In the genomic region with DNA sequence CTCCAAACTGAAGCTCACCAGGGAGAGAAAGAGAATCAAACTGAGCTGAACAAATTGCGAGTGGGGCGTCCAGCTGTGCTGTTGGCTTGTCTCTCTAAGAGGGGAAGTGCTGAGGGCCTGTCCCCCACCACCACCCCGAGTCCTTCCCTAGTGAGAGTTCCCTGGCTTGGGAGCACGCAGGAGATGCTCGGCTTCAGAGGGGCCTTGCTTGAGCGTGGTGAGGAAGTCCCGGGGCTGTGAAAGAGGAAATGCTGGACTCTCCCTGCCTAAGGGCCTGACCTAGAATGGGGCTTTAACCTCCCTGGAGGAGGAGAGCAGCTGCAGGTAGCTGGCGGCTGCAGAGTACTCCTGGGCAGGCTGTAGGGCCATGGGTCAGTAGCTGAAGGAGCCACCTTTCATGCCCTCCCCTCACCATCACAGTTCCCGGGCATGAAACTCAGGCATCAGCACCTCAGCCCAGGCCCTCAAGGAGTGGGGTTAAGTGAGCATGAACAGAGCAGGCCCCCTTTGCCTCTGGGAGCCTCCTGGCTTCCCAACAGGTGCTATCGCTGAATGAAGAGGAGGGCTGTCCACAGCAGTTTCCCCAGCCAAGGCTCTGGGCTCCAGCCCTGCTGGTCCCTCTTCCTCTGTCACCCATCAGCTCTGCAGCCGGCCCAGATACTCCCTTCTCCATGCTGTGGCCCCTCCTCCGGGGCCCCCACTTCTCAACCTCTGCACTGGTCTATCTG, we compare ENCODE assay signal across 9 cellular contexts.
A peak's percentile ranks its signal among the peaks of the same experiment; 100 is the strongest.
DNase-seq lines count a peak whose midpoint lies in the region; ATAC-seq and TF ChIP-seq lines count a peak whose summit lies in the region.
"Had no signal": no experiment of that assay in that cellular context is flagged by ENCODE, and none has a peak within 500 bp of the region (broad histone marks: within the 10 kb centered on the region; RNA-seq: fewer than 3 reads in every experiment).

No MANE protein-coding gene starts in this region.

- CTCF ChIA-PET in activated CD8-positive, alpha-beta memory T cell treated with anti-CD3 and anti-CD28 coated beads, Interleukin-2, amount 10 ng/mL, durations not matched to agents 7 days and 5 days (lab: Charles Lee) = no interaction called here

- H3K27me3 Mint-ChIP-seq in activated CD8-positive, alpha-beta memory T cell treated with anti-CD3 and anti-CD28 coated beads, Interleukin-2, amount 10 ng/mL, durations not matched to agents 7 days and 5 days = no peaks in the 10 kb centered on the region

- peak; percentile 79 for DNase-seq in NCI-H345 treated with DMSO at 0.1 percent for 48 hours (lab: John Stamatoyannopoulos, UW; ENCODE audit: unreplicated experiment)
- DNase-seq in colonic mucosa = no peak
- DNase-seq in substantia nigra (lab: John Stamatoyannopoulos, UW) = peak in 25 of 49 donors; percentile 16 to 57 (median 26)
- DNase-seq in activated CD8-positive, alpha-beta memory T cell treated with anti-CD3 and anti-CD28 coated beads, Interleukin-2, amount 10 ng/mL, durations not matched to agents 7 days and 5 days = no peak
- no peak for DNase-seq in cerebellar cortex (ENCODE audit: low spot score)
- DNase-seq in NCI-H2081 (lab: John Stamatoyannopoulos, UW) = no peak
- DNase-seq: NCI-H2029 treated with DMSO at 0.1 percent for 48 hours had no signal

- H3K27ac ChIP-seq in colonic mucosa (peak overlapping the region; percentile 71), mesodermal cell (ENCODE audit: low read depth, low read length, severe bottlenecking) (peak overlapping the region; percentile 85), substantia nigra (ENCODE audit: low read depth, low read length, poor library complexity, severe bottlenecking) (peak overlapping the region; percentile 40)

- intact Hi-C loops in colonic mucosa (cut with DNase I) = no loop called here

- no peak overlapping the region for H3K27ac Mint-ChIP-seq in activated CD8-positive, alpha-beta memory T cell treated with anti-CD3 and anti-CD28 coated beads, Interleukin-2, amount 10 ng/mL, durations not matched to agents 7 days and 5 days

- H3K4me1 Mint-ChIP-seq in activated CD8-positive, alpha-beta memory T cell treated with anti-CD3 and anti-CD28 coated beads, Interleukin-2, amount 10 ng/mL, durations not matched to agents 7 days and 5 days = no peaks in the 10 kb centered on the region

- H3K9me3 ChIP-seq in colonic mucosa (no peaks in the 10 kb centered on the region), mesodermal cell (ENCODE audit: control insufficient read depth, low read length) (peaks cover 18% of the 10 kb centered on the region)

- H3K9me3 Mint-ChIP-seq in activated CD8-positive, alpha-beta memory T cell treated with anti-CD3 and anti-CD28 coated beads, Interleukin-2, amount 10 ng/mL, durations not matched to agents 7 days and 5 days (ENCODE audit: low read depth) = peaks cover 2% of the 10 kb centered on the region

- H3K36me3 ChIP-seq in colonic mucosa (no peaks in the 10 kb centered on the region), mesodermal cell (ENCODE audit: control insufficient read depth, insufficient read depth, low read length) (no peaks in the 10 kb centered on the region)

- peaks cover 2% of the 10 kb centered on the region for H3K36me3 Mint-ChIP-seq in activated CD8-positive, alpha-beta memory T cell treated with anti-CD3 and anti-CD28 coated beads, Interleukin-2, amount 10 ng/mL, durations not matched to agents 7 days and 5 days

- TF ChIP-seq CTCF in colonic mucosa (IDR thresholded peaks at IDR 0.05) = no peak

- ATAC-seq in activated CD8-positive, alpha-beta memory T cell treated with anti-CD3 and anti-CD28 coated beads, Interleukin-2, amount 10 ng/mL, durations not matched to agents 7 days and 5 days = no peak
- ATAC-seq in GM21528 (IDR thresholded peaks at IDR 0.05; ENCODE audit: low FRiP score, unreplicated experiment) = no peak

- H3K9ac ChIP-seq in colonic mucosa (ENCODE audit: low read depth in 2 of 2, low read length in 2 of 2) = peak overlapping the region in 1 of 2 donors; percentile 36

- WGBS in mesodermal cell (ENCODE audit: insufficient coverage in 2 of 2), 2 experiments = 81 to 91% methylated on average over 8 to 10 of the region's 12 CpGs

- H3K4me3 ChIP-seq in colonic mucosa (no peak overlapping the region), mesodermal cell (ENCODE audit: extremely low read depth, insufficient read depth, low read length, poor library complexity, severe bottlenecking) (no peak overlapping the region)

- H3K27me3 ChIP-seq in colonic mucosa = no peaks in the 10 kb centered on the region

- H3K4me1 ChIP-seq in colonic mucosa (peaks cover 18% of the 10 kb centered on the region), mesodermal cell (ENCODE audit: control insufficient read depth, insufficient read depth, low read length, poor library complexity, severe bottlenecking) (peaks cover 40% of the 10 kb centered on the region)

- H3K4me3 Mint-ChIP-seq in activated CD8-positive, alpha-beta memory T cell treated with anti-CD3 and anti-CD28 coated beads, Interleukin-2, amount 10 ng/mL, durations not matched to agents 7 days and 5 days = no peak overlapping the region

Comparison
In these comparisons a context has a peak if more than half of its experiments do, and no peak if none do; other contexts are left out.
1. DNase-seq: peak in NCI-H345 treated with DMSO at 0.1 percent for 48 hours (single experiment) and substantia nigra (25 of 49); none in colonic mucosa (single experiment), activated CD8-positive, alpha-beta memory T cell treated with anti-CD3 and anti-CD28 coated beads, Interleukin-2, amount 10 ng/mL, durations not matched to agents 7 days and 5 days (single experiment), cerebellar cortex (single experiment) and NCI-H2081 (0 of 2).
2. Peak in every context shown above with its lines, with median percentiles within 50 percentile points of each other: H3K27ac ChIP-seq.